Comparison of ENCODE assay signal across 8 cellular contexts in genomic region chr1:178093150-178093957, GRCh38. TPM values are rescaled to one million over a fixed set of nuclear protein-coding genes. Genes with fewer than 3 reads are reported as not detected.
DNase-seq lines count a peak whose midpoint lies in the region; ATAC-seq and TF ChIP-seq lines count a peak whose summit lies in the region.

No MANE protein-coding gene starts in this region.

- ATAC-seq in GM19324 (IDR thresholded peaks at IDR 0.05; ENCODE audit: low FRiP score, unreplicated experiment) (peak; percentile 71), HG03354 (IDR thresholded peaks at IDR 0.05; ENCODE audit: poor library complexity, severe bottlenecking, unreplicated experiment) (peak; percentile 86)
- peak; percentile 84 to 88 for ATAC-seq in stimulated activated naive B cell treated with anti-CD40 and anti-IgM and Interleukin-4, amounts not matched to agents 10 μg/mL and 1 μg/mL and 100 μg/mL, for 72 hours (replicated peaks)

- peaks cover 6 to 18% of the 10 kb centered on the region in 2 donors for H3K4me1 Mint-ChIP-seq in stimulated activated naive B cell treated with anti-CD40 and anti-IgM and Interleukin-4, amounts not matched to agents 10 μg/mL and 1 μg/mL and 100 μg/mL, for 72 hours

- TF ChIP-seq CTCF in C4-2B (conservative IDR thresholded peaks at IDR 0.05): no peak

- H3K4me3 Mint-ChIP-seq in stimulated activated naive B cell treated with anti-CD40 and anti-IgM and Interleukin-4, amounts not matched to agents 10 μg/mL and 1 μg/mL and 100 μg/mL, for 72 hours: peak overlapping the region; percentile 92 to 94

- peaks cover 49 to 60% of the 10 kb centered on the region in 2 donors for H3K27me3 Mint-ChIP-seq in stimulated activated naive B cell treated with anti-CD40 and anti-IgM and Interleukin-4, amounts not matched to agents 10 μg/mL and 1 μg/mL and 100 μg/mL, for 72 hours

- peaks cover 0 to 4% of the 10 kb centered on the region in 2 donors for H3K9me3 Mint-ChIP-seq in stimulated activated naive B cell treated with anti-CD40 and anti-IgM and Interleukin-4, amounts not matched to agents 10 μg/mL and 1 μg/mL and 100 μg/mL, for 72 hours

- peak overlapping the region; percentile 62 for H3K27ac ChIP-seq in C4-2B

- DNase-seq in NCI-H510A (lab: John Stamatoyannopoulos, UW) (peak; percentile 92), fibroblast of gingiva (ENCODE audit: low read depth) (peak; percentile 98), mucosa of gallbladder (ENCODE audit: low spot score) (peak; percentile 94)
- DNase-seq in activated CD8-positive, alpha-beta memory T cell treated with anti-CD3 and anti-CD28 coated beads, Interleukin-2, amount 50 U/mL, for 48 hours: peak; percentile 73
- DNase-seq in stimulated activated naive B cell treated with anti-CD40 and anti-IgM and Interleukin-4, amounts not matched to agents 10 μg/mL and 1 μg/mL and 100 μg/mL, for 72 hours: peak; percentile 73

- H3K36me3 Mint-ChIP-seq in stimulated activated naive B cell treated with anti-CD40 and anti-IgM and Interleukin-4, amounts not matched to agents 10 μg/mL and 1 μg/mL and 100 μg/mL, for 72 hours: peaks cover 0 to 2% of the 10 kb centered on the region in 2 donors

- H3K27ac Mint-ChIP-seq in stimulated activated naive B cell treated with anti-CD40 and anti-IgM and Interleukin-4, amounts not matched to agents 10 μg/mL and 1 μg/mL and 100 μg/mL, for 72 hours: peak overlapping the region; percentile 86

RNA-seq across cellular contexts. Expression of gene RASAL2, which starts 0.6 kb away (rescaled TPM):
- total RNA-seq in mucosa of gallbladder: 26.7 TPM

Comparison
In these comparisons a context has a peak if more than half of its experiments do, and no peak if none do; other contexts are left out.
1. Peak in every context shown above with its lines: DNase-seq, ATAC-seq and H3K27ac ChIP-seq.